In the genomic region with DNA sequence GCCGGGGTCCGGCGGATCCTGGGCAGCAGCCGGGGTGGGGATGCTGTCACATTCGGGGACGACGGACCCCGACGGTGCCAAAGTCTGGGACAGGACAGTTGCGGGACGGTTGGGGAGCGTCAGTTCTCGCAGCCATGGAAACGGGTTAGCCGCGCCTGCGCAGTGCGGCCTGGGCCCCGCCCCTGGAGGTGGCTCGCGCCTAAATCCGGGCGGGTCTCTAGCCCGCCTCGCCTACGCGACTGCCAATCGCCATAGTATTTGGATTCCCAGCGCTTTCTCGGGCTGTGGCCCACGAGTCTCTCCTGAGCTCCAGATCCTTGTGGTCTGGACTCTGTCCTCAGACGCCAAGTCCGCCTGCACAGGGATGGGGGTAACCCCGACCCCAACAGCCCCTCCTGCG, we compare ENCODE assay signal across 8 cellular contexts. TPM values are rescaled to one million over a fixed set of nuclear protein-coding genes. Genes with fewer than 3 reads are reported as not detected.
A peak's percentile ranks its signal among the peaks of the same experiment; 100 is the strongest.
DNase-seq lines count a peak whose midpoint lies in the region; ATAC-seq and TF ChIP-seq lines count a peak whose summit lies in the region.

Gene ZMYND10 (minus strand): TSS at position 147 of the 400 bp plus-strand sequence. CDS start 153 bp downstream, outside the sequence.

- H3K4me3 ChIP-seq in DOHH2 (ENCODE audit: low read length) = peak within 1 kb of the TSS; percentile 56
- peak within 1 kb of the TSS; percentile 41 for H3K4me3 ChIP-seq in epithelial cell of esophagus (ENCODE audit: low read length)

- no peak within 1 kb of the TSS for H3K27ac ChIP-seq in DOHH2 (ENCODE audit: low read depth, low read length)

- no peaks in the 10 kb centered on the region for H4K20me1 ChIP-seq in DOHH2 (ENCODE audit: control insufficient read depth, insufficient read depth, low read depth, low read length)

- peaks cover 15% of the 10 kb centered on the region for H3K79me2 ChIP-seq in DOHH2 (ENCODE audit: control insufficient read depth, low read length)

- POLR2A ChIA-PET in naive thymus-derived CD8-positive, alpha-beta T cell (lab: Charles Lee) = interaction anchor here (0.7 to 14.5 kb wide), 9 partner anchors 7 to 266 kb away, joined by 3 to 318 read pairs (median 4); partner anchors contain the start of genes CISH, CYB561D2, HYAL3 and NAA80

- peak; percentile 17 to 29 for ATAC-seq in naive thymus-derived CD8-positive, alpha-beta T cell
- no peak for ATAC-seq in HG02981 (IDR thresholded peaks at IDR 0.05; ENCODE audit: unreplicated experiment)

- H3K9me3 Mint-ChIP-seq in naive thymus-derived CD8-positive, alpha-beta T cell = no peaks in the 10 kb centered on the region
- H3K9me3 Mint-ChIP-seq in stimulated activated naive CD8-positive, alpha-beta T cell treated with anti-CD3 and anti-CD28 coated beads, Interleukin-15, Interleukin-2, amounts not matched to agents 100 ng/mL and 50 ng/mL, for 24 hours = no peaks in the 10 kb centered on the region

- H3K27me3 Mint-ChIP-seq in naive thymus-derived CD8-positive, alpha-beta T cell = no peaks in the 10 kb centered on the region
- no peaks in the 10 kb centered on the region for H3K27me3 Mint-ChIP-seq in stimulated activated naive CD8-positive, alpha-beta T cell treated with anti-CD3 and anti-CD28 coated beads, Interleukin-15, Interleukin-2, amounts not matched to agents 100 ng/mL and 50 ng/mL, for 24 hours

- H3K27me3 ChIP-seq in DOHH2 (ENCODE audit: control insufficient read depth, low read length) = no peaks in the 10 kb centered on the region

- H3K27ac Mint-ChIP-seq in naive thymus-derived CD8-positive, alpha-beta T cell = peak within 1 kb of the TSS in 8 of 10 donors; percentile 26 to 87 (median 60)
- peak within 1 kb of the TSS; percentile 9 for H3K27ac Mint-ChIP-seq in stimulated activated naive CD8-positive, alpha-beta T cell treated with anti-CD3 and anti-CD28 coated beads, Interleukin-15, Interleukin-2, amounts not matched to agents 100 ng/mL and 50 ng/mL, for 24 hours

- no peaks in the 10 kb centered on the region for H3K9me3 ChIP-seq in DOHH2 (ENCODE audit: control insufficient read depth, insufficient read depth, low read length)

- peak within 1 kb of the TSS; percentile 61 for H3K4me2 ChIP-seq in DOHH2 (ENCODE audit: low read length)

- TF ChIP-seq CTCF in DOHH2 (IDR thresholded peaks at IDR 0.05; ENCODE audit: low read depth, low read length, poor library complexity, severe bottlenecking) = no peak
- no peak for TF ChIP-seq CTCF in epithelial cell of esophagus (IDR thresholded peaks at IDR 0.05; ENCODE audit: insufficient read depth, low read depth, low read length, missing control alignments)

- H3K36me3 ChIP-seq in DOHH2 (ENCODE audit: control insufficient read depth, low read length) = peaks cover 19% of the 10 kb centered on the region

- no peaks in the 10 kb centered on the region for H3K9me2 ChIP-seq in DOHH2 (replicated peaks; ENCODE audit: control insufficient read depth, low read length)

- H3F3A ChIP-seq in DOHH2 (ENCODE audit: control insufficient read depth, insufficient read depth) = peaks cover 7% of the 10 kb centered on the region; the same call in 1 of the 2 replicates

- H3K4me1 Mint-ChIP-seq in naive thymus-derived CD8-positive, alpha-beta T cell = peaks cover 26 to 80% (median 74%) of the 10 kb centered on the region in 4 donors
- H3K4me1 Mint-ChIP-seq in stimulated activated naive CD8-positive, alpha-beta T cell treated with anti-CD3 and anti-CD28 coated beads, Interleukin-15, Interleukin-2, amounts not matched to agents 100 ng/mL and 50 ng/mL, for 24 hours (ENCODE audit: low read depth) = peaks cover 68% of the 10 kb centered on the region

- H3K36me3 Mint-ChIP-seq in naive thymus-derived CD8-positive, alpha-beta T cell = peaks cover 0 to 17% (median 4%) of the 10 kb centered on the region in 3 donors
- peaks cover 17% of the 10 kb centered on the region for H3K36me3 Mint-ChIP-seq in stimulated activated naive CD8-positive, alpha-beta T cell treated with anti-CD3 and anti-CD28 coated beads, Interleukin-15, Interleukin-2, amounts not matched to agents 100 ng/mL and 50 ng/mL, for 24 hours (ENCODE audit: low read depth)

- H3K4me3 Mint-ChIP-seq in naive thymus-derived CD8-positive, alpha-beta T cell = peak within 1 kb of the TSS; percentile 63 to 82 (median 72)
- peak within 1 kb of the TSS; percentile 47 for H3K4me3 Mint-ChIP-seq in stimulated activated naive CD8-positive, alpha-beta T cell treated with anti-CD3 and anti-CD28 coated beads, Interleukin-15, Interleukin-2, amounts not matched to agents 100 ng/mL and 50 ng/mL, for 24 hours

- DNase-seq in NCI-H2227 treated with DMSO at 0.1 percent for 48 hours (lab: John Stamatoyannopoulos, UW) (peak; percentile 24), epithelial cell of esophagus (ENCODE audit: low read depth) (peak; percentile 63), medulla oblongata (ENCODE audit: extremely low spot score) (no peak)
- peak; percentile 90 for DNase-seq in activated CD8-positive, alpha-beta memory T cell treated with anti-CD3 and anti-CD28 coated beads, Interleukin-2, amount 50 U/mL, for 48 hours
- peak; percentile 62 to 85 (median 72) for DNase-seq in naive thymus-derived CD8-positive, alpha-beta T cell

- peaks cover 43% of the 10 kb centered on the region for H3K4me1 ChIP-seq in DOHH2 (ENCODE audit: control insufficient read depth, low read length)

RNA-seq across cellular contexts. Expression of gene ZMYND10, which starts in this region (rescaled TPM):
- total RNA-seq in naive thymus-derived CD8-positive, alpha-beta T cell = 1 to 10 TPM; 3.6 to 4.0 TPM
- polyA plus RNA-seq in naive thymus-derived CD8-positive, alpha-beta T cell = not detected
